25 cellular contexts compared by ENCODE assay signal in genomic region chr2:145016711-145017110, GRCh38.
DNase-seq lines count a peak whose midpoint lies in the region; ATAC-seq and TF ChIP-seq lines count a peak whose summit lies in the region.
"Had no signal": no experiment of that assay in that cellular context is flagged by ENCODE, and none has a peak within 500 bp of the region (broad histone marks: within the 10 kb centered on the region; RNA-seq: fewer than 3 reads in every experiment).

No MANE protein-coding gene starts in this region.

- no peak overlapping the region for H3K4me3 ChIP-seq in SK-N-SH (ENCODE audit: low read depth in 2 of 2, low read length in 1 of 2)
- no peak overlapping the region for H3K4me3 ChIP-seq in fibroblast of pulmonary artery (replicated peaks; ENCODE audit: low read depth, low read length)
- no peak overlapping the region for H3K4me3 ChIP-seq in suprapubic skin
- H3K4me3 ChIP-seq in gastroesophageal sphincter, result no peak overlapping the region
- H3K4me3 ChIP-seq: GM12878, GM23248, SK-N-MC had no signal

- TF ChIP-seq EP300 in SK-N-SH (IDR thresholded peaks at IDR 0.05; ENCODE audit: borderline replicate concordance in 1 of 2, low read depth in 1 of 2, low read length in 1 of 2) (no peak), suprapubic skin (IDR thresholded peaks at IDR 0.05) (no peak), gastroesophageal sphincter (IDR thresholded peaks at IDR 0.05) (no peak)

- no peak for ATAC-seq in SK-N-SH treated with all-trans-retinoic acid at 6 μM for 48 hours
- ATAC-seq in gastroesophageal sphincter, result no peak
- ATAC-seq: GM12878, HepG2 had no signal

- H3K27me3 ChIP-seq in SK-N-SH (ENCODE audit: insufficient read depth) (no peaks in the 10 kb centered on the region), suprapubic skin (no peaks in the 10 kb centered on the region), gastroesophageal sphincter (no peaks in the 10 kb centered on the region)

- CTCF ChIA-PET in SK-N-SH (lab: Yijun Ruan, JAX), result interaction anchor here (0.6 kb wide), 1 partner anchor 1518 kb away, joined by 3 read pairs; no protein-coding TSS in a partner anchor

- TF ChIP-seq CTCF in SK-N-SH (IDR thresholded peaks at IDR 0.05) (no peak), fibroblast of pulmonary artery (IDR thresholded peaks at IDR 0.05; ENCODE audit: low read length, missing control alignments) (no peak), suprapubic skin (IDR thresholded peaks at IDR 0.05) (no peak), gastroesophageal sphincter (IDR thresholded peaks at IDR 0.05) (no peak)

- H3K4me1 ChIP-seq in SK-N-SH (ENCODE audit: control insufficient read depth in 1 of 2, insufficient read depth in 2 of 2, low read depth in 1 of 2, low read length in 1 of 2) (peaks cover 0 to 19% of the 10 kb centered on the region in 2 experiments), suprapubic skin (no peaks in the 10 kb centered on the region), gastroesophageal sphincter (peaks cover 0 to 14% (median 0%) of the 10 kb centered on the region in 3 donors)
- H3K4me1 ChIP-seq: Caco-2 had no signal

- DNase-seq in SK-N-SH (no peak), NCI-H460 (ENCODE audit: extremely low read depth, low read depth) (peak; percentile 15), fibroblast of pulmonary artery (ENCODE audit: low read depth) (peak; percentile 32), suprapubic skin (ENCODE audit: low spot score in 2 of 2) (no peak), NOMO-1 treated with DMSO at 0.1 percent for 48 hours (lab: John Stamatoyannopoulos, UW; ENCODE audit: unreplicated experiment) (no peak)
- DNase-seq: C1 segment of cervical spinal cord; Caco-2; CD4-positive, alpha-beta memory T cell; EL; GDM1; H9; Karpas-422; NCI-H1092 treated with DMSO at 0.1 percent for 48 hours; NCI-H1436; NCI-H187 treated with DMSO at 0.1 percent for 48 hours; NCI-H2227 treated with DMSO at 0.1 percent for 48 hours; NCI-H524 treated with DMSO at 0.1 percent for 48 hours; OCI-M1; SIG-M5 had no signal

- peaks cover 23% of the 10 kb centered on the region for H3F3A ChIP-seq in SK-N-SH (replicated peaks; ENCODE audit: insufficient read depth)

- no peak overlapping the region for H2AFZ ChIP-seq in SK-N-SH (ENCODE audit: low read depth)
- H2AFZ ChIP-seq: GM23248 had no signal

- POLR2A ChIA-PET in SK-N-SH (lab: Yijun Ruan, JAX), result no interaction called here

- H3K9me2 ChIP-seq in SK-N-SH, result no peaks in the 10 kb centered on the region

- TF ChIP-seq POLR2A in suprapubic skin (IDR thresholded peaks at IDR 0.05) (no peak), gastroesophageal sphincter (IDR thresholded peaks at IDR 0.05) (no peak)

- no peaks in the 10 kb centered on the region for H3K79me2 ChIP-seq in SK-N-SH (ENCODE audit: insufficient read depth)

- no peaks in the 10 kb centered on the region for H3K36me3 ChIP-seq in SK-N-SH (replicated peaks in 1 of 2; ENCODE audit: control insufficient read depth in 1 of 2, insufficient read depth in 2 of 2, low read length in 1 of 2)
- no peaks in the 10 kb centered on the region for H3K36me3 ChIP-seq in suprapubic skin
- H3K36me3 ChIP-seq in gastroesophageal sphincter, result no peaks in the 10 kb centered on the region

- H3K27ac ChIP-seq in SK-N-SH (ENCODE audit: low read depth in 2 of 2, low read length in 1 of 2) (peak overlapping the region in 1 of 2 experiments; percentile 41; a peak in 1 of 4 replicates), suprapubic skin (no peak overlapping the region), gastroesophageal sphincter (no peak overlapping the region)
- H3K27ac ChIP-seq: GM23248, SK-N-MC had no signal

- H3K9me3 ChIP-seq in SK-N-SH (no peaks in the 10 kb centered on the region), suprapubic skin (no peaks in the 10 kb centered on the region), gastroesophageal sphincter (no peaks in the 10 kb centered on the region)
- H3K9me3 ChIP-seq: Caco-2 had no signal

- no peak overlapping the region for H3K4me2 ChIP-seq in SK-N-SH

- no peaks in the 10 kb centered on the region for H4K20me1 ChIP-seq in SK-N-SH (ENCODE audit: insufficient read depth)

- no peak overlapping the region for H3K9ac ChIP-seq in SK-N-SH
- H3K9ac ChIP-seq: GM23248 had no signal

- TF ChIP-seq RAD21 in SK-N-SH (IDR thresholded peaks at IDR 0.05; ENCODE audit: low read length), result no peak

TF ChIP-seq in SK-N-SH, 30 proteins besides CTCF, POLR2A, EP300 and RAD21:
- TF ChIP-seq RCOR1 (IDR thresholded peaks at IDR 0.05; ENCODE audit: low read length), result no peak
- no peak for TF ChIP-seq GATA2 (CRISPR knock-in tag; IDR thresholded peaks at IDR 0.05)
- 0 out of 2 replicates have a peak, but pooled peaks have one; percentile 6 for TF ChIP-seq NFIC (IDR thresholded peaks at IDR 0.05; ENCODE audit: borderline replicate concordance)

TF ChIP-seq in SK-N-SH treated with all-trans-retinoic acid at 6 μM for 48 hours, 23 proteins besides CTCF, POLR2A, EP300 and RAD21:
- no peak for TF ChIP-seq PPARA (CRISPR knock-in tag; IDR thresholded peaks at IDR 0.05; ENCODE audit: borderline replicate concordance)
- no peak for TF ChIP-seq OSR1 (CRISPR knock-in tag; IDR thresholded peaks at IDR 0.05)
- no peak for TF ChIP-seq TCF4 (CRISPR knock-in tag; IDR thresholded peaks at IDR 0.05; ENCODE audit: borderline replicate concordance)
- no peak for TF ChIP-seq ZNF8 (CRISPR knock-in tag; IDR thresholded peaks at IDR 0.05)
- no peak for TF ChIP-seq CSDC2 (CRISPR knock-in tag; IDR thresholded peaks at IDR 0.05)
- TF ChIP-seq ZFP30 (CRISPR knock-in tag; IDR thresholded peaks at IDR 0.05), result no peak
- no peak for TF ChIP-seq ZNF565 (CRISPR knock-in tag; conservative IDR thresholded peaks at IDR 0.05; ENCODE audit: low read depth)
- TF ChIP-seq ZNF70 (CRISPR knock-in tag; IDR thresholded peaks at IDR 0.05), result no peak
- no peak for TF ChIP-seq CSRNP3 (CRISPR knock-in tag; IDR thresholded peaks at IDR 0.05)

Comparison
In these comparisons a context has a peak if more than half of its experiments do, and no peak if none do; other contexts are left out.
1. DNase-seq: peak in NCI-H460 (single experiment) and fibroblast of pulmonary artery (single experiment); none in SK-N-SH (single experiment), suprapubic skin (0 of 2) and NOMO-1 treated with DMSO at 0.1 percent for 48 hours (single experiment).